Comparison of ENCODE assay signal across 9 cellular contexts in genomic region chr10:99756158-99756557, GRCh38.
"Had no signal": no experiment of that assay in that cellular context is flagged by ENCODE, and none has a peak within 500 bp of the region (broad histone marks: within the 10 kb centered on the region; RNA-seq: fewer than 3 reads in every experiment).

No MANE protein-coding gene starts in this region.

- H3K4me2 ChIP-seq: GM23338, KMS-11 had no signal

- FAIRE-seq: H1, H54, HTR-8/SVneo had no signal

- H3K27ac ChIP-seq: KMS-11 had no signal

- DNase-seq: H9, HCEC 1CT, HFFc6, KBM-7 had no signal

- H3K4me3 ChIP-seq: GM23338 had no signal

- H2AFZ ChIP-seq: GM23338 had no signal

- ATAC-seq: GM23338 had no signal
